23 cellular contexts compared by ENCODE assay signal in genomic region chr15:25688166-25688565, GRCh38.
"Had no signal": no experiment of that assay in that cellular context is flagged by ENCODE, and none has a peak within 500 bp of the region (broad histone marks: within the 10 kb centered on the region; RNA-seq: fewer than 3 reads in every experiment).

No MANE protein-coding gene starts in this region.

- H3K36me3 ChIP-seq: ovary, right atrium auricular region, right lobe of liver, transverse colon had no signal

- H3K4me3 Mint-ChIP-seq: naive thymus-derived CD4-positive, alpha-beta T cell; natural killer cell treated with Interleukin-12 subunit alpha and Interleukin-12 subunit beta and Interleukin-15 and Interleukin-18, amount 100 ng/mL, for 72 hours; stimulated activated memory B cell treated with anti-CD40 and anti-IgM and Interleukin-4, amounts not matched to agents 10 μg/mL and 1 μg/mL and 100 μg/mL, for 72 hours; stimulated activated naive CD8-positive, alpha-beta T cell treated with anti-CD3 and anti-CD28 coated beads, Interleukin-15, amount 100 ng/mL, for 72 hours had no signal

- H3K9me3 ChIP-seq: ovary, right atrium auricular region, right lobe of liver, transverse colon, upper lobe of left lung had no signal

- ATAC-seq: left cardiac atrium; left lobe of liver; mucosa of descending colon; naive thymus-derived CD4-positive, alpha-beta T cell; natural killer cell treated with Interleukin-12 subunit alpha and Interleukin-12 subunit beta and Interleukin-15 and Interleukin-18, amount 100 ng/mL, for 72 hours; right lobe of liver; stimulated activated memory B cell treated with anti-CD40 and anti-IgM and Interleukin-4, amounts not matched to agents 10 μg/mL and 1 μg/mL and 100 μg/mL, for 72 hours; stimulated activated naive CD8-positive, alpha-beta T cell treated with anti-CD3 and anti-CD28 coated beads, Interleukin-15, amount 100 ng/mL, for 72 hours had no signal

- H3K27me3 Mint-ChIP-seq: naive thymus-derived CD4-positive, alpha-beta T cell; natural killer cell treated with Interleukin-12 subunit alpha and Interleukin-12 subunit beta and Interleukin-15 and Interleukin-18, amount 100 ng/mL, for 72 hours; progenitor cell of endocrine pancreas; stimulated activated memory B cell treated with anti-CD40 and anti-IgM and Interleukin-4, amounts not matched to agents 10 μg/mL and 1 μg/mL and 100 μg/mL, for 72 hours; stimulated activated naive CD8-positive, alpha-beta T cell treated with anti-CD3 and anti-CD28 coated beads, Interleukin-15, amount 100 ng/mL, for 72 hours had no signal

- H3K4me1 ChIP-seq: right lobe of liver, upper lobe of left lung had no signal

- H3K36me3 Mint-ChIP-seq: stimulated activated memory B cell treated with anti-CD40 and anti-IgM and Interleukin-4, amounts not matched to agents 10 μg/mL and 1 μg/mL and 100 μg/mL, for 72 hours had no signal

- H3K27ac Mint-ChIP-seq: natural killer cell treated with Interleukin-12 subunit alpha and Interleukin-12 subunit beta and Interleukin-15 and Interleukin-18, amount 100 ng/mL, for 72 hours; progenitor cell of endocrine pancreas; stimulated activated memory B cell treated with anti-CD40 and anti-IgM and Interleukin-4, amounts not matched to agents 10 μg/mL and 1 μg/mL and 100 μg/mL, for 72 hours; stimulated activated naive CD8-positive, alpha-beta T cell treated with anti-CD3 and anti-CD28 coated beads, Interleukin-15, amount 100 ng/mL, for 72 hours had no signal

- H3K9me3 Mint-ChIP-seq: natural killer cell treated with Interleukin-12 subunit alpha and Interleukin-12 subunit beta and Interleukin-15 and Interleukin-18, amount 100 ng/mL, for 72 hours; stimulated activated naive CD8-positive, alpha-beta T cell treated with anti-CD3 and anti-CD28 coated beads, Interleukin-15, amount 100 ng/mL, for 72 hours had no signal

- H3K27me3 ChIP-seq: ovary, right atrium auricular region, right lobe of liver, transverse colon, upper lobe of left lung had no signal

- H3K27ac ChIP-seq: ovary, right atrium auricular region, right lobe of liver, skin epidermis, transverse colon, upper lobe of left lung had no signal

- H3K4me1 Mint-ChIP-seq: stimulated activated memory B cell treated with anti-CD40 and anti-IgM and Interleukin-4, amounts not matched to agents 10 μg/mL and 1 μg/mL and 100 μg/mL, for 72 hours; stimulated activated naive CD8-positive, alpha-beta T cell treated with anti-CD3 and anti-CD28 coated beads, Interleukin-15, amount 100 ng/mL, for 72 hours had no signal

- DNase-seq: hippocampal formation; kidney glomerular epithelial cell; left cardiac atrium; mesendoderm; midbrain; mucosa of descending colon; naive thymus-derived CD4-positive, alpha-beta T cell; ovary; right lobe of liver; stimulated activated CD4-positive, alpha-beta T cell treated with anti-CD3 and anti-CD28 coated beads, Interleukin-4, amount 100 ng/mL, for 4 hours; stimulated activated CD8-positive, alpha-beta memory T cell treated with anti-CD3 and anti-CD28 coated beads, Interleukin-4, amount 100 ng/mL, for 48 hours; stimulated activated naive CD4-positive, alpha-beta T cell treated with Interleukin-2 at 50 U/mL for 16 hours; stimulated activated naive CD8-positive, alpha-beta T cell treated with anti-CD3 and anti-CD28 coated beads, Interleukin-15, amount 100 ng/mL, for 72 hours; substantia nigra; transverse colon; upper lobe of left lung had no signal

- H3K4me3 ChIP-seq: lung, mucosa of descending colon, ovary, right atrium auricular region, right lobe of liver, skin epidermis, transverse colon, upper lobe of left lung had no signal
